ENCODE assay signal across 8 cellular contexts in the genomic region with DNA sequence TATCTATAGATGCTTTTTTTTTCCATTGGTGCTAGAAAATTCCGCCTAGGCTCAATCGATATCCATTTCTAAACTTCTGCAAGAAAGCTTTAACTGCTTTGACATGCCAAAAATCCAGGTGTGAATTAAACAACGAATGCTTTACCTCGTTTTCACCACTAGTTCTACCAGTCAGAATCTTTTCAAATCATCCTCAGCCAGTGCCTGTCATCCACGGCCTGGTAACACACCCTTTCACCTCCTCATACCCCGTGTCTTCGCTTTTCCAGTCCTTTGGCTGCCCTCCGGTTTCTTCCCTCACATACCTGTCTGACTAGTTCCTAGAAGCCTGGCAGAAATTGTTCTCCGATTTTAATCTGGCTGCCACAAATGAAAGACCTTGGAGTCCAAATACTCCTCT. TPM values are rescaled to one million over a fixed set of nuclear protein-coding genes. Genes with fewer than 3 reads are reported as not detected.
DNase-seq lines count a peak whose midpoint lies in the region; ATAC-seq, FAIRE-seq and TF ChIP-seq lines count a peak whose summit lies in the region.

No MANE protein-coding gene starts in this region.

- no peaks in the 10 kb centered on the region for H3K9me3 ChIP-seq in A673 (ENCODE audit: low read depth, low read length, poor library complexity, severe bottlenecking)

- no peak for DNase-seq in A673 (ENCODE audit: low spot score)
- no peak for DNase-seq in GM18507 (ENCODE audit: extremely low spot score, insufficient read length, low read depth)
- DNase-seq in RPMI8226 = peak; percentile 21
- DNase-seq in globus pallidus (ENCODE audit: low spot score) = peak; percentile 1
- peak; percentile 3 for DNase-seq in stimulated activated CD4-positive, alpha-beta T cell treated with anti-CD3 and anti-CD28 coated beads, Interleukin-4, amount 100 ng/mL, for 1 hour
- no peak for DNase-seq in GM03348 (ENCODE audit: low spot score)
- no peak for DNase-seq in NCI-H187 treated with DMSO at 0.1 percent for 48 hours (lab: John Stamatoyannopoulos, UW)

- H3K4me1 ChIP-seq in A673 (ENCODE audit: insufficient read depth, low read length, poor library complexity, severe bottlenecking) = peaks cover 9% of the 10 kb centered on the region

- peak; percentile 21 for FAIRE-seq in GM18507 (lab: Jason Lieb, UNC)

- POLR2A ChIA-PET in A673 (lab: Charles Lee; ENCODE audit: low non-redundant PET) = no interaction called here

- no peaks in the 10 kb centered on the region for H3K27me3 ChIP-seq in A673 (replicated peaks; ENCODE audit: insufficient read depth, low read depth, low read length, poor library complexity)

- H3K36me3 ChIP-seq in A673 (ENCODE audit: insufficient read depth, low read length, poor library complexity, severe bottlenecking) = no peaks in the 10 kb centered on the region

- intact Hi-C loops in A673 (cut with micrococcal nuclease; ENCODE audit: unreplicated experiment) = loop anchor here (5.0 kb wide), 1 partner anchor 34 kb away; the partner anchor contains the start of gene M6PR

- no peak for ATAC-seq in GM21526 (IDR thresholded peaks at IDR 0.05; ENCODE audit: low FRiP score, unreplicated experiment)

- H3K4me3 ChIP-seq in A673 (ENCODE audit: low read depth, low read length, poor library complexity, severe bottlenecking) = no peak overlapping the region

- H3K27ac ChIP-seq in A673 (ENCODE audit: low read depth, low read length, poor library complexity, severe bottlenecking) = no peak overlapping the region

- CTCF ChIA-PET in A673 (lab: Charles Lee) = no interaction called here

- BruUV-seq in A673 (replicated peaks; lab: Mats Ljungman, UMichigan) = no TSS peak

- 0 out of 2 replicates have a peak, but pooled peaks have one; percentile 14 for TF ChIP-seq CTCF in A673 (conservative IDR thresholded peaks at IDR 0.05; ENCODE audit: low read depth, low read length)

RNA-seq across cellular contexts. Expression of gene PHC1, which starts 1.4 kb away (rescaled TPM):
- 40.3 and 51.2 TPM in 2 replicates for total RNA-seq in A673 (2021)

RNA-seq across cellular contexts. Expression of gene M6PR, which starts 36.5 kb away (rescaled TPM):
- total RNA-seq in A673 (2021) = 138 and 160 TPM in 2 replicates

Comparison
In these comparisons a context has a peak if more than half of its experiments do, and no peak if none do; other contexts are left out.
1. DNase-seq: peak in RPMI8226 (single experiment), globus pallidus (single experiment) and stimulated activated CD4-positive, alpha-beta T cell treated with anti-CD3 and anti-CD28 coated beads, Interleukin-4, amount 100 ng/mL, for 1 hour (single experiment); none in A673 (single experiment), GM18507 (single experiment), GM03348 (single experiment) and NCI-H187 treated with DMSO at 0.1 percent for 48 hours (single experiment).